ENCODE assay signal across 17 cellular contexts in genomic region chr5:65290677-65291076, GRCh38.
"Had no signal": no experiment of that assay in that cellular context is flagged by ENCODE, and none has a peak within 500 bp of the region (broad histone marks: within the 10 kb centered on the region; RNA-seq: fewer than 3 reads in every experiment).

No MANE protein-coding gene starts in this region.

- H3K4me3 Mint-ChIP-seq: activated CD4-positive, alpha-beta memory T cell treated with anti-CD3 and anti-CD28 coated beads, Interleukin-2, amount 10 ng/mL, durations not matched to agents 7 days and 5 days; activated naive CD8-positive, alpha-beta T cell treated with anti-CD3 and anti-CD28 coated beads for 36 hours; activated T-cell treated with anti-CD3 and anti-CD28 coated beads, Interleukin-2, amount 50 U/mL, for 72 hours; immature natural killer cell; T-helper 1 cell treated with Interleukin-12 subunit alpha and Interleukin-12 subunit beta and Interleukin-4 antibody, amounts not matched to agents 30 μg/mL and 1 μg/mL, for 36 hours had no signal

- H3K36me3 Mint-ChIP-seq: activated naive CD8-positive, alpha-beta T cell treated with anti-CD3 and anti-CD28 coated beads for 36 hours; immature natural killer cell had no signal

- H3K4me3 ChIP-seq: colonic mucosa, ovary, thyroid gland had no signal

- H3K4me1 Mint-ChIP-seq: activated CD4-positive, alpha-beta memory T cell treated with anti-CD3 and anti-CD28 coated beads, Interleukin-2, amount 10 ng/mL, durations not matched to agents 7 days and 5 days; activated naive CD8-positive, alpha-beta T cell treated with anti-CD3 and anti-CD28 coated beads for 36 hours; immature natural killer cell had no signal

- FAIRE-seq: bronchial epithelial cell, endothelial cell of umbilical vein, urothelium cell line had no signal

- H3K27me3 Mint-ChIP-seq: activated CD4-positive, alpha-beta memory T cell treated with anti-CD3 and anti-CD28 coated beads, Interleukin-2, amount 10 ng/mL, durations not matched to agents 7 days and 5 days; activated naive CD8-positive, alpha-beta T cell treated with anti-CD3 and anti-CD28 coated beads for 36 hours had no signal

- H3K9me3 Mint-ChIP-seq: activated CD4-positive, alpha-beta memory T cell treated with anti-CD3 and anti-CD28 coated beads, Interleukin-2, amount 10 ng/mL, durations not matched to agents 7 days and 5 days; activated naive CD8-positive, alpha-beta T cell treated with anti-CD3 and anti-CD28 coated beads for 36 hours; activated T-cell treated with anti-CD3 and anti-CD28 coated beads, Interleukin-2, amount 50 U/mL, for 72 hours; immature natural killer cell; T-helper 1 cell treated with Interleukin-12 subunit alpha and Interleukin-12 subunit beta and Interleukin-4 antibody, amounts not matched to agents 30 μg/mL and 1 μg/mL, for 36 hours had no signal

- H3K27ac Mint-ChIP-seq: activated CD4-positive, alpha-beta memory T cell treated with anti-CD3 and anti-CD28 coated beads, Interleukin-2, amount 10 ng/mL, durations not matched to agents 7 days and 5 days; activated naive CD8-positive, alpha-beta T cell treated with anti-CD3 and anti-CD28 coated beads for 36 hours; activated T-cell treated with anti-CD3 and anti-CD28 coated beads, Interleukin-2, amount 50 U/mL, for 72 hours; immature natural killer cell; T-helper 1 cell treated with Interleukin-12 subunit alpha and Interleukin-12 subunit beta and Interleukin-4 antibody, amounts not matched to agents 30 μg/mL and 1 μg/mL, for 36 hours had no signal

- DNase-seq: activated CD4-positive, alpha-beta memory T cell treated with anti-CD3 and anti-CD28 coated beads, Interleukin-2, amount 10 ng/mL, durations not matched to agents 7 days and 5 days; activated CD8-positive, alpha-beta memory T cell treated with anti-CD3 and anti-CD28 coated beads, Interleukin-2, amount 50 U/mL, for 4 hours; activated gamma-delta T cell treated with Interleukin-2 at 50 U/mL for 16 hours; activated naive CD8-positive, alpha-beta T cell treated with anti-CD3 and anti-CD28 coated beads for 36 hours; activated T-cell treated with anti-CD3 and anti-CD28 coated beads, Interleukin-2, amount 50 U/mL, for 72 hours; aorta; colonic mucosa; effector CD4-positive, alpha-beta T cell; glutamatergic neuron; immature natural killer cell; mammary epithelial cell; ovary; thyroid gland had no signal
